1 cellular context compared by ENCODE assay signal in genomic region chr3:42735609-42736008, GRCh38.
TF ChIP-seq lines count a peak whose summit lies in the region.

No MANE protein-coding gene starts in this region.

TF ChIP-seq in H1, 55 proteins besides CTCF, POLR2A, EP300 and RAD21:
- TF ChIP-seq KDM4A (IDR thresholded peaks at IDR 0.05; ENCODE audit: low read depth, low read length, severe bottlenecking) = no peak
- no peak for TF ChIP-seq TBP (IDR thresholded peaks at IDR 0.05; ENCODE audit: low read depth, low read length)
- no peak for TF ChIP-seq POLR2AphosphoS5 (IDR thresholded peaks at IDR 0.05; ENCODE audit: low read depth, low read length)
- no peak for TF ChIP-seq EZH2 (IDR thresholded peaks at IDR 0.05; ENCODE audit: low read depth, low read length, severe bottlenecking)
